ENCODE assay signal across 10 cellular contexts in the genomic region with DNA sequence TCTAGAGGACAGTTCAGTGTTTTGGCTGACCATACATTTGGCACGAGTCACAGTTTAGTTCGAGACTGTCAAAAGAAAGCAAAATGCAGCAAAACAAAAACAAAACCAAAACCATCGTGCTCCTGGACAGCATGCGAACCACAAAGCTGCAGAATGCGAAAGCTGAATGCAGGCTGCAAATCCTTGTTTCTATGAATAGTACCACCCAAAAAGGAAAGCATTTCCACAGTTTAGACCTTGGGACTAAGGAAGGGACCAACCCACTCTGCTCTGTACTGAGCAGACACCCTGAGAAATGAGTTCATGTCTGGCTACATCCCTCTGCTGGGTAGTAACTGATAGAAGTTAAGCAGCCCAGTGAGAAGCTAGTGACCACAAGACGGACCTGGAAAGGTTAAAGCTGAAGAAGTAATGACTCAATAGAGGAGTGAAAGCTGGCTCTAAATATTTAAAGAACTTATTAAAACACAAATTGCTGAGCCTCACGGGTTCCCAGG. TPM values are rescaled to one million over a fixed set of nuclear protein-coding genes. Genes with fewer than 3 reads are reported as not detected.
DNase-seq lines count a peak whose midpoint lies in the region; ATAC-seq, FAIRE-seq and TF ChIP-seq lines count a peak whose summit lies in the region.
"Had no signal": no experiment of that assay in that cellular context is flagged by ENCODE, and none has a peak within 500 bp of the region (broad histone marks: within the 10 kb centered on the region; RNA-seq: fewer than 3 reads in every experiment).

No MANE protein-coding gene starts in this region.

- no peak overlapping the region for H2BK5ac ChIP-seq in H1 (ENCODE audit: low read depth, low read length)

- ATAC-seq in HG03439 (IDR thresholded peaks at IDR 0.05; ENCODE audit: unreplicated experiment) (peak; percentile 73), aorta (ENCODE audit: low FRiP score) (no peak)

- no peak for FAIRE-seq in H1 (lab: Jason Lieb, UNC)

- H3K4me3 ChIP-seq in H1 (ENCODE audit: extremely low read depth in 1 of 4, insufficient read depth in 2 of 4, low read depth in 3 of 4, low read length in 4 of 4) (no peak overlapping the region), aorta (ENCODE audit: low read length in 2 of 2) (peak overlapping the region; percentile 28 to 31), suprapubic skin (no peak overlapping the region), adrenal gland (no peak overlapping the region)

- TF ChIP-seq CTCF in H1 (IDR thresholded peaks at IDR 0.05; ENCODE audit: control extremely low read depth in 1 of 3, insufficient read depth in 1 of 3, low read depth in 1 of 3, low read length in 3 of 3) = no peak
- TF ChIP-seq CTCF in suprapubic skin (IDR thresholded peaks at IDR 0.05) = no peak
- TF ChIP-seq CTCF in adrenal gland (IDR thresholded peaks at IDR 0.05) = no peak

- POLR2A ChIA-PET in H1 (lab: Charles Lee; ENCODE audit: partially characterized antibody) = no interaction called here

- H3K27ac ChIP-seq in H1 (ENCODE audit: low read depth, low read length) = no peak overlapping the region
- peak overlapping the region; percentile 15 to 43 for H3K27ac ChIP-seq in aorta (ENCODE audit: low read depth in 1 of 2, low read length in 2 of 2)
- no peak overlapping the region for H3K27ac ChIP-seq in suprapubic skin
- no peak overlapping the region for H3K27ac ChIP-seq in adrenal gland

- no peak overlapping the region; a peak in 1 of 4 replicates for H3K4me2 ChIP-seq in H1 (ENCODE audit: insufficient read depth in 1 of 2, low read depth in 2 of 2, low read length in 2 of 2)

- no peak overlapping the region for H3K14ac ChIP-seq in H1 (ENCODE audit: insufficient read length)

- no peak overlapping the region for H4K91ac ChIP-seq in H1 (replicated peaks; ENCODE audit: insufficient read length, low read length)

- H3K27me3 ChIP-seq in H1 (replicated peaks in 1 of 4; ENCODE audit: control insufficient read depth in 3 of 4, extremely low read depth in 1 of 4, insufficient read depth in 3 of 4, low read length in 3 of 4) (peaks cover 0 to 22% (median 8%) of the 10 kb centered on the region in 4 experiments; a peak in 4 of 7 replicates), aorta (ENCODE audit: control insufficient read depth in 1 of 2, insufficient read depth in 2 of 2, low read length in 1 of 2) (no peaks in the 10 kb centered on the region), suprapubic skin (no peaks in the 10 kb centered on the region), adrenal gland (no peaks in the 10 kb centered on the region)

- peaks cover 79% of the 10 kb centered on the region for H3K4me1 Mint-ChIP-seq in activated naive CD4-positive, alpha-beta T cell treated with anti-CD3 and anti-CD28 coated beads, Interleukin-2, amount 10 ng/mL, durations not matched to agents 7 days and 5 days
- H3K4me1 Mint-ChIP-seq: memory B cell had no signal

- no peak overlapping the region for H2BK20ac ChIP-seq in H1 (ENCODE audit: low read length)

- peak overlapping the region; percentile 27 for H3K4me3 Mint-ChIP-seq in activated naive CD4-positive, alpha-beta T cell treated with anti-CD3 and anti-CD28 coated beads, Interleukin-2, amount 10 ng/mL, durations not matched to agents 7 days and 5 days
- H3K4me3 Mint-ChIP-seq: memory B cell had no signal

- no peak overlapping the region for H3K23ac ChIP-seq in H1 (ENCODE audit: insufficient read length)

- intact Hi-C loops in aorta (cut with DNase I) = loop anchor here (2.0 to 10.0 kb wide), 2 partner anchors 98 to 274 kb away; no protein-coding TSS in a partner anchor
- intact Hi-C loops in adrenal gland (cut with DNase I) = no loop called here

- peak overlapping the region; percentile 72 for H3K27ac Mint-ChIP-seq in activated naive CD4-positive, alpha-beta T cell treated with anti-CD3 and anti-CD28 coated beads, Interleukin-2, amount 10 ng/mL, durations not matched to agents 7 days and 5 days
- H3K27ac Mint-ChIP-seq: memory B cell had no signal

- H2BK15ac ChIP-seq in H1 (ENCODE audit: low read length) = no peak overlapping the region

- no peak overlapping the region for H3K4ac ChIP-seq in H1 (replicated peaks; ENCODE audit: insufficient read length, low read depth, low read length)

- no peak overlapping the region for H3K18ac ChIP-seq in H1 (ENCODE audit: extremely low read depth, low read length)

- no peak overlapping the region for H2AK5ac ChIP-seq in H1 (ENCODE audit: low read depth, low read length)

- no peaks in the 10 kb centered on the region for H3K27me3 Mint-ChIP-seq in activated naive CD4-positive, alpha-beta T cell treated with anti-CD3 and anti-CD28 coated beads, Interleukin-2, amount 10 ng/mL, durations not matched to agents 7 days and 5 days

- no peak overlapping the region for H2BK12ac ChIP-seq in H1 (ENCODE audit: low read depth, low read length)

- peaks cover 0 to 8% of the 10 kb centered on the region in 2 experiments for H4K20me1 ChIP-seq in H1 (replicated peaks in 1 of 2; ENCODE audit: control insufficient read depth in 1 of 2, insufficient read depth in 2 of 2, low read length in 2 of 2)

- H3K23me2 ChIP-seq in H1 (ENCODE audit: low read depth, low read length) = peaks cover 4% of the 10 kb centered on the region; the same call in 1 of the 2 replicates

- peaks cover 0 to 10% (median 0%) of the 10 kb centered on the region in 4 experiments; a peak in 3 of 8 replicates for H3K36me3 ChIP-seq in H1 (ENCODE audit: control insufficient read depth in 2 of 4, insufficient read depth in 4 of 4, low read length in 3 of 4)
- H3K36me3 ChIP-seq in aorta (ENCODE audit: control insufficient read depth in 1 of 2, insufficient read depth in 2 of 2, low read length in 1 of 2) = peaks cover 2% of the 10 kb centered on the region in 2 donors
- no peaks in the 10 kb centered on the region for H3K36me3 ChIP-seq in suprapubic skin
- H3K36me3 ChIP-seq in adrenal gland (replicated peaks in 1 of 2) = no peaks in the 10 kb centered on the region

- DNase-seq in activated naive CD4-positive, alpha-beta T cell treated with anti-CD3 and anti-CD28 coated beads, Interleukin-2, amount 10 ng/mL, durations not matched to agents 7 days and 5 days = peak; percentile 44
- DNase-seq in activated naive CD4-positive, alpha-beta T cell treated with anti-CD3 and anti-CD28 coated beads, Interleukin-2, amount 50 U/mL, for 16 hours = no peak
- DNase-seq in H1 (ENCODE audit: low read depth in 1 of 2, low spot score in 2 of 2) (no peak), aorta (no peak), suprapubic skin (ENCODE audit: low spot score in 2 of 2) (no peak), adrenal gland (no peak), NCI-H82 (lab: John Stamatoyannopoulos, UW) (no peak)
- DNase-seq: C1 segment of cervical spinal cord had no signal

- H3K4me1 ChIP-seq in H1 (replicated peaks in 1 of 4; ENCODE audit: control insufficient read depth in 3 of 4, insufficient read depth in 4 of 4, low read length in 3 of 4) (peaks cover 11 to 17% (median 13%) of the 10 kb centered on the region in 4 experiments), aorta (ENCODE audit: control insufficient read depth in 1 of 2, insufficient read depth in 2 of 2, low read length in 2 of 2) (peaks cover 0 to 2% of the 10 kb centered on the region in 2 donors), suprapubic skin (peaks cover 36% of the 10 kb centered on the region), adrenal gland (replicated peaks in 1 of 2) (peaks cover 0 to 9% of the 10 kb centered on the region in 2 donors)

- H3K79me1 ChIP-seq in H1 (ENCODE audit: low read depth, low read length) = no peaks in the 10 kb centered on the region; the same call in 1 of the 2 replicates

- H2AFZ ChIP-seq in H1 (ENCODE audit: low read length) = no peak overlapping the region

- no peak overlapping the region for H2BK120ac ChIP-seq in H1 (replicated peaks; ENCODE audit: low read depth, low read length)

- H3K79me2 ChIP-seq in H1 (ENCODE audit: control insufficient read depth in 1 of 2, insufficient read depth in 2 of 2, low read length in 2 of 2) = peaks cover 0 to 52% of the 10 kb centered on the region in 2 experiments; a peak in 2 of 4 replicates

- CTCF ChIA-PET in activated naive CD4-positive, alpha-beta T cell treated with anti-CD3 and anti-CD28 coated beads, Interleukin-2, amount 10 ng/mL, durations not matched to agents 7 days and 5 days (lab: Charles Lee) = interaction anchor here (0.7 to 5.0 kb wide), 8 partner anchors 11 to 218 kb away, joined by 3 to 30 read pairs (median 6); a partner anchor contains a TSS
- CTCF ChIA-PET in H1 (lab: Charles Lee; ENCODE audit: partially characterized antibody) = interaction anchor here (0.8 to 3.8 kb wide), 15 partner anchors 11 to 288 kb away, joined by 3 to 41 read pairs (median 6); a partner anchor contains a TSS

- no peak overlapping the region for H3K56ac ChIP-seq in H1 (replicated peaks; ENCODE audit: insufficient read length, low read depth, low read length)

- H3K9me3 ChIP-seq in H1 (ENCODE audit: insufficient read depth in 2 of 2, low read depth in 1 of 2, low read length in 1 of 2) (no peaks in the 10 kb centered on the region), aorta (ENCODE audit: control insufficient read depth, low read length) (no peaks in the 10 kb centered on the region), suprapubic skin (no peaks in the 10 kb centered on the region), adrenal gland (replicated peaks in 1 of 3) (no peaks in the 10 kb centered on the region)

- 0 out of 7 replicates have a peak overlapping the region, but pooled peaks of 1 of the 4 experiments have one; percentile 16 for H3K9ac ChIP-seq in H1 (replicated peaks in 1 of 4; ENCODE audit: extremely low read depth in 1 of 4, low read depth in 3 of 4, low read length in 3 of 4)

- TF ChIP-seq RAD21 in H1 (IDR thresholded peaks at IDR 0.05 in 1 of 2, conservative IDR thresholded peaks at IDR 0.05 in 1 of 2; ENCODE audit: low read depth in 2 of 2, low read length in 2 of 2) = no peak

- WGBS in H1 (ENCODE audit: extremely low coverage in 1 of 2, insufficient coverage in 1 of 2, insufficient read length in 1 of 2, insufficient replicate concordance in 2 of 2, low coverage in 1 of 2, low lambda C conversion rate in 2 of 2, missing lambda C conversion rate in 1 of 2), 2 experiments = 89% methylated on average over 7 of the region's 7 CpGs; no CpG with 5 or more reads in 1 of the 2 experiments
- WGBS in aorta, 2 donors = 7 to 12% methylated on average over 7 of the region's 7 CpGs
- 64% methylated on average over 7 of the region's 7 CpGs for WGBS in suprapubic skin
- 59 to 68% (median 67%) methylated on average over 7 of the region's 7 CpGs for WGBS in adrenal gland, 4 donors

- no peak overlapping the region for H4K5ac ChIP-seq in H1 (ENCODE audit: insufficient read length, low read depth, low read length)

- H3K9me3 Mint-ChIP-seq in activated naive CD4-positive, alpha-beta T cell treated with anti-CD3 and anti-CD28 coated beads, Interleukin-2, amount 10 ng/mL, durations not matched to agents 7 days and 5 days = no peaks in the 10 kb centered on the region
- H3K9me3 Mint-ChIP-seq: memory B cell had no signal

- peak in 1 of 2 experiments; percentile 69; a peak in 1 of 3 replicates for TF ChIP-seq POLR2A in H1 (IDR thresholded peaks at IDR 0.05; ENCODE audit: control extremely low read depth in 1 of 2, low read depth in 2 of 2, low read length in 2 of 2)
- TF ChIP-seq POLR2A in suprapubic skin (IDR thresholded peaks at IDR 0.05) = no peak
- TF ChIP-seq POLR2A in adrenal gland (IDR thresholded peaks at IDR 0.05) = no peak

- H4K8ac ChIP-seq in H1 (ENCODE audit: extremely low read depth, insufficient read depth, low read length) = no peak overlapping the region

- peaks cover 29% of the 10 kb centered on the region for H3K36me3 Mint-ChIP-seq in activated naive CD4-positive, alpha-beta T cell treated with anti-CD3 and anti-CD28 coated beads, Interleukin-2, amount 10 ng/mL, durations not matched to agents 7 days and 5 days
- H3K36me3 Mint-ChIP-seq: memory B cell had no signal

- no peak for TF ChIP-seq EP300 in H1 (IDR thresholded peaks at IDR 0.05; ENCODE audit: borderline replicate concordance in 1 of 2, low read depth in 2 of 2, low read length in 2 of 2)
- no peak for TF ChIP-seq EP300 in suprapubic skin (IDR thresholded peaks at IDR 0.05)

RNA-seq across cellular contexts. Expression of a gene that starts 3.9 kb away (rescaled TPM):
- total RNA-seq in H1 (2021; fragmentation: NEBNext Ultra II Directional; extraction: Animal tissue kit (Norgen Biotek cat#: 25700)) = 14.4 and 14.5 TPM in 2 replicates
- polyA plus RNA-seq in H1 (2011; rRNA removed) (0.61 and 1.1 TPM in 2 replicates), aorta (1 to 10 TPM; 2.0 to 2.8 TPM), adrenal gland (under 1 TPM; 0.27 to 0.60 (median 0.32) TPM)
- polyA plus RNA-seq in H1 (2011; cell fraction: cytosol; rRNA removed) = 1.3 TPM
- 0.68 TPM for polyA plus RNA-seq in H1 (2011; cell fraction: nucleus; rRNA removed)
- polyA plus RNA-seq in H1 (2012, experiment 1 of 2) = 0.99 to 4.2 TPM (median 2.0 TPM) in 4 replicates
- 0.47 TPM for polyA plus RNA-seq in H1 (2012, experiment 2 of 2)
- 7.1 TPM for polyA plus RNA-seq in H1 (2013, experiment 1 of 2)
- 7.8 TPM for polyA plus RNA-seq in H1 (2013, experiment 2 of 2)
- 2.9 and 4.3 TPM in 2 replicates for polyA minus RNA-seq in H1 (2011; rRNA and poly(A)+ RNA removed)
- polyA minus RNA-seq in H1 (2011; cell fraction: cytosol; rRNA and poly(A)+ RNA removed) = 2.6 TPM
- polyA minus RNA-seq in H1 (2011; cell fraction: nucleus; rRNA and poly(A)+ RNA removed) = 4.6 TPM
- total RNA-seq in aorta (1 to 10 TPM; 4.0 to 5.6 TPM), suprapubic skin (1 to 10 TPM; 1.7 to 4.3 (median 3.4) TPM), adrenal gland (1 to 10 TPM in 5 of 8 donors, under 1 TPM in 3; 0.24 to 2.8 (median 1.4) TPM)

Comparison
In these comparisons a context has a peak if more than half of its experiments do, and no peak if none do; other contexts are left out.
1. H3K27ac ChIP-seq: peak in aorta (2 of 2); none in H1 (single experiment), suprapubic skin (single experiment) and adrenal gland (0 of 5).
2. H3K4me3 ChIP-seq: peak in aorta (2 of 2); none in H1 (0 of 4), suprapubic skin (single experiment) and adrenal gland (0 of 4).
3. intact Hi-C loops: an anchor here in aorta (2.0 to 10.0 kb wide); none called in adrenal gland.